ENCODE assay signal across 1 cellular context in the genomic region with DNA sequence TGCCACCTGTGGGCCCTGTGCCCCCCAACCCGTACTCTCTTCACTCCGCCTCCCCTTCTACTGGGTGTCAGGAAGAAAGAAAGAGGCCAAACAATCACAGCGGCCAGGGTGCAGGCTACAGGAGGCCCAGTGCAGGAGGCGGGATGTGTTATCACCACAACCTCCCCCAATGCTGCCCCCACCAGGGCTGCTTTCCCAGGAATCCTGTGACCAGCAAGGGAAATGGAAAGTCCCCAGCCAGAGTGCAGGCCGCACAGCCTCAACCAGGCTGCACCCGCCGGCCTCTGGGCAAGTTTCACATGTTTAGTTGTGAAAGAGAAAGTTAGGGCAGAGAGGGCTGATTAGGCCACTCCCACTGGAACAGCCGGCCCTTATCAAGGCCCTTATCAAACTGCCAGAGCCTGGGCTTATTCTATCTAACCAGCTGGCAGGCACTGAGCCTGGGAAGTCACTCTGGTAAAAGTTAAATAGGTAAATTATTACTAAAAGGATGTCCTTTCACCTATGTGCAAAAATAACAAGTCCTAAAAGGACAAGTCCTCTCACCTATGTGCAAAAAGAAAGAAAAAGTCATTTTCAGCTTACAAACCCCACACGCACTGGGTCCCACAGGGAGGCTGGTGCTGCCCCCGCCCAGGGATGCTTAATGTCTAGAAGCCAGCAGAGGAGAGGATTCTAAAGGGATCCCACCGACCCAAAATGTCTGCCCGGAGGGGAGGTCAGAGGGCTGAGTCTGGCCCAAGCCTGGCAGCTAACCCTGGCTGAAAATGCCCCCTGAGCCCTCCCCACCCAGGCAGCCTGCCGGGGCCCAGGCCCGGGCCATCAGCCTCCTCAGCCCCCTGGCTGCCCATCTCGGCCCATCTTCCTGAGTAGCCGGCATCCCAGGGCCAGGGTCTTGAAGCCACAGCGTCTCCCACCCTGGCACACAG.
TF ChIP-seq lines count a peak whose summit lies in the region.

No MANE protein-coding gene starts in this region.

TF ChIP-seq in HEK293, 187 proteins besides CTCF, POLR2A, EP300 and RAD21 (continued from another document and continues in another):
- no peak for TF ChIP-seq ZNF311 (tag by site-specific recombination; IDR thresholded peaks at IDR 0.05; ENCODE audit: borderline replicate concordance)
- no peak for TF ChIP-seq ZNF791 (tag by site-specific recombination; IDR thresholded peaks at IDR 0.05)
- TF ChIP-seq ZNF626 (tag by site-specific recombination; IDR thresholded peaks at IDR 0.05), result no peak
- peak; percentile 43; the same call in 1 of the 2 replicates for TF ChIP-seq ZBTB20 (tag by site-specific recombination; IDR thresholded peaks at IDR 0.05)
- no peak for TF ChIP-seq ZNF112 (tag by site-specific recombination; IDR thresholded peaks at IDR 0.05)
- TF ChIP-seq GFI1B (tag by site-specific recombination; IDR thresholded peaks at IDR 0.05), result no peak
- TF ChIP-seq ZNF677 (tag by site-specific recombination; IDR thresholded peaks at IDR 0.05), result no peak
- no peak for TF ChIP-seq ZIC2 (tag by site-specific recombination; IDR thresholded peaks at IDR 0.05)
- TF ChIP-seq, protein P1, sequence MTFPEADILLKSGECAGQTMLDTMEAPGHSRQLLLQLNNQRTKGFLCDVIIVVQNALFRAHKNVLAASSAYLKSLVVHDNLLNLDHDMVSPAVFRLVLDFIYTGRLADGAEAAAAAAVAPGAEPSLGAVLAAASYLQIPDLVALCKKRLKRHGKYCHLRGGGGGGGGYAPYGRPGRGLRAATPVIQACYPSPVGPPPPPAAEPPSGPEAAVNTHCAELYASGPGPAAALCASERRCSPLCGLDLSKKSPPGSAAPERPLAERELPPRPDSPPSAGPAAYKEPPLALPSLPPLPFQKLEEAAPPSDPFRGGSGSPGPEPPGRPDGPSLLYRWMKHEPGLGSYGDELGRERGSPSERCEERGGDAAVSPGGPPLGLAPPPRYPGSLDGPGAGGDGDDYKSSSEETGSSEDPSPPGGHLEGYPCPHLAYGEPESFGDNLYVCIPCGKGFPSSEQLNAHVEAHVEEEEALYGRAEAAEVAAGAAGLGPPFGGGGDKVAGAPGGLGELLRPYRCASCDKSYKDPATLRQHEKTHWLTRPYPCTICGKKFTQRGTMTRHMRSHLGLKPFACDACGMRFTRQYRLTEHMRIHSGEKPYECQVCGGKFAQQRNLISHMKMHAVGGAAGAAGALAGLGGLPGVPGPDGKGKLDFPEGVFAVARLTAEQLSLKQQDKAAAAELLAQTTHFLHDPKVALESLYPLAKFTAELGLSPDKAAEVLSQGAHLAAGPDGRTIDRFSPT (tag by site-specific recombination; IDR thresholded peaks at IDR 0.05), result no peak
- TF ChIP-seq, protein P2, sequence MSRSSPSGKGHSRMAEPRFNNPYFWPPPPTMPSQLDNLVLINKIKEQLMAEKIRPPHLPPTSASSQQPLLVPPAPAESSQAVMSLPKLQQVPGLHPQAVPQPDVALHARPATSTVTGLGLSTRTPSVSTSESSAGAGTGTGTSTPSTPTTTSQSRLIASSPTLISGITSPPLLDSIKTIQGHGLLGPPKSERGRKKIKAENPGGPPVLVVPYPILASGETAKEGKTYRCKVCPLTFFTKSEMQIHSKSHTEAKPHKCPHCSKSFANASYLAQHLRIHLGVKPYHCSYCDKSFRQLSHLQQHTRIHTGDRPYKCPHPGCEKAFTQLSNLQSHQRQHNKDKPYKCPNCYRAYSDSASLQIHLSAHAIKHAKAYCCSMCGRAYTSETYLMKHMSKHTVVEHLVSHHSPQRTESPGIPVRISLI (tag by site-specific recombination; IDR thresholded peaks at IDR 0.05), result no peak
- TF ChIP-seq GLIS1 (tag by site-specific recombination; IDR thresholded peaks at IDR 0.05), result peak; percentile 96
- TF ChIP-seq, protein P3, sequence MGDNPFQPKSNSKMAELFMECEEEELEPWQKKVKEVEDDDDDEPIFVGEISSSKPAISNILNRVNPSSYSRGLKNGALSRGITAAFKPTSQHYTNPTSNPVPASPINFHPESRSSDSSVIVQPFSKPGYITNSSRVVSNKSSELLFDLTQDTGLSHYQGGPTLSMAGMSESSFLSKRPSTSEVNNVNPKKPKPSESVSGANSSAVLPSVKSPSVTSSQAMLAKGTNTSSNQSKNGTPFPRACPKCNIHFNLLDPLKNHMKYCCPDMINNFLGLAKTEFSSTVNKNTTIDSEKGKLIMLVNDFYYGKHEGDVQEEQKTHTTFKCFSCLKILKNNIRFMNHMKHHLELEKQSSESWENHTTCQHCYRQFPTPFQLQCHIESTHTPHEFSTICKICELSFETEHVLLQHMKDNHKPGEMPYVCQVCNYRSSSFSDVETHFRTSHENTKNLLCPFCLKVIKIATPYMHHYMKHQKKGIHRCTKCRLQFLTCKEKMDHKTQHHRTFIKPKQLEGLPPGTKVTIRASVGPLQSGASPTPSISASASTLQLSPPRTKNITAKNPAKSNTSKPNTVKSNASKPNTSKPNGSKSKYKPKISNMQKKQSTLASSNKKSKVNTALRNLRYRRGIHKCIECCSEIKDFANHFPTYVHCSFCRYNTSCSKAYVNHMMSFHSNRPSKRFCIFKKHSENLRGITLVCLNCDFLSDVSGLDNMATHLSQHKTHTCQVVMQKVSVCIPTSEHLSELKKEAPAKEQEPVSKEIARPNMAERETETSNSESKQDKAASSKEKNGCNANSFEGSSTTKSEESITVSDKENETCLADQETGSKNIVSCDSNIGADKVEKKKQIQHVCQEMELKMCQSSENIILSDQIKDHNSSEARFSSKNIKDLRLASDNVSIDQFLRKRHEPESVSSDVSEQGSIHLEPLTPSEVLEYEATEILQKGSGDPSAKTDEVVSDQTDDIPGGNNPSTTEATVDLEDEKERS (tag by site-specific recombination; IDR thresholded peaks at IDR 0.05), result no peak
- no peak for TF ChIP-seq GLI4 (tag by site-specific recombination; IDR thresholded peaks at IDR 0.05)
- TF ChIP-seq GLIS2 (tag by site-specific recombination; IDR thresholded peaks at IDR 0.05), result no peak; the same call in 1 of the 2 replicates
- no peak for TF ChIP-seq MYNN (tag by site-specific recombination; IDR thresholded peaks at IDR 0.05; ENCODE audit: borderline replicate concordance)
- TF ChIP-seq ZBTB8A (tag by site-specific recombination; IDR thresholded peaks at IDR 0.05), result peak; percentile 30; the same call in 1 of the 2 replicates
- TF ChIP-seq ZNF184 (tag by site-specific recombination; IDR thresholded peaks at IDR 0.05), result no peak
- TF ChIP-seq, protein P4, sequence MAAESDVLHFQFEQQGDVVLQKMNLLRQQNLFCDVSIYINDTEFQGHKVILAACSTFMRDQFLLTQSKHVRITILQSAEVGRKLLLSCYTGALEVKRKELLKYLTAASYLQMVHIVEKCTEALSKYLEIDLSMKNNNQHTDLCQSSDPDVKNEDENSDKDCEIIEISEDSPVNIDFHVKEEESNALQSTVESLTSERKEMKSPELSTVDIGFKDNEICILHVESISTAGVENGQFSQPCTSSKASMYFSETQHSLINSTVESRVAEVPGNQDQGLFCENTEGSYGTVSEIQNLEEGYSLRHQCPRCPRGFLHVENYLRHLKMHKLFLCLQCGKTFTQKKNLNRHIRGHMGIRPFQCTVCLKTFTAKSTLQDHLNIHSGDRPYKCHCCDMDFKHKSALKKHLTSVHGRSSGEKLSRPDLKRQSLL (tag by site-specific recombination; IDR thresholded peaks at IDR 0.05), result no peak
- TF ChIP-seq ZNF391 (tag by site-specific recombination; IDR thresholded peaks at IDR 0.05; ENCODE audit: borderline replicate concordance, low read depth), result no peak
- no peak for TF ChIP-seq SETDB1 (IDR thresholded peaks at IDR 0.05; ENCODE audit: insufficient read length, low read length)
- TF ChIP-seq ZNF560 (tag by site-specific recombination; IDR thresholded peaks at IDR 0.05; ENCODE audit: borderline replicate concordance), result no peak
- TF ChIP-seq, protein P5, sequence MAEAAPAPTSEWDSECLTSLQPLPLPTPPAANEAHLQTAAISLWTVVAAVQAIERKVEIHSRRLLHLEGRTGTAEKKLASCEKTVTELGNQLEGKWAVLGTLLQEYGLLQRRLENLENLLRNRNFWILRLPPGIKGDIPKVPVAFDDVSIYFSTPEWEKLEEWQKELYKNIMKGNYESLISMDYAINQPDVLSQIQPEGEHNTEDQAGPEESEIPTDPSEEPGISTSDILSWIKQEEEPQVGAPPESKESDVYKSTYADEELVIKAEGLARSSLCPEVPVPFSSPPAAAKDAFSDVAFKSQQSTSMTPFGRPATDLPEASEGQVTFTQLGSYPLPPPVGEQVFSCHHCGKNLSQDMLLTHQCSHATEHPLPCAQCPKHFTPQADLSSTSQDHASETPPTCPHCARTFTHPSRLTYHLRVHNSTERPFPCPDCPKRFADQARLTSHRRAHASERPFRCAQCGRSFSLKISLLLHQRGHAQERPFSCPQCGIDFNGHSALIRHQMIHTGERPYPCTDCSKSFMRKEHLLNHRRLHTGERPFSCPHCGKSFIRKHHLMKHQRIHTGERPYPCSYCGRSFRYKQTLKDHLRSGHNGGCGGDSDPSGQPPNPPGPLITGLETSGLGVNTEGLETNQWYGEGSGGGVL (tag by site-specific recombination; IDR thresholded peaks at IDR 0.05), result peak; percentile 64
- TF ChIP-seq BCL11B (tag by site-specific recombination; IDR thresholded peaks at IDR 0.05; ENCODE audit: low read depth), result no peak
- TF ChIP-seq, protein P6, sequence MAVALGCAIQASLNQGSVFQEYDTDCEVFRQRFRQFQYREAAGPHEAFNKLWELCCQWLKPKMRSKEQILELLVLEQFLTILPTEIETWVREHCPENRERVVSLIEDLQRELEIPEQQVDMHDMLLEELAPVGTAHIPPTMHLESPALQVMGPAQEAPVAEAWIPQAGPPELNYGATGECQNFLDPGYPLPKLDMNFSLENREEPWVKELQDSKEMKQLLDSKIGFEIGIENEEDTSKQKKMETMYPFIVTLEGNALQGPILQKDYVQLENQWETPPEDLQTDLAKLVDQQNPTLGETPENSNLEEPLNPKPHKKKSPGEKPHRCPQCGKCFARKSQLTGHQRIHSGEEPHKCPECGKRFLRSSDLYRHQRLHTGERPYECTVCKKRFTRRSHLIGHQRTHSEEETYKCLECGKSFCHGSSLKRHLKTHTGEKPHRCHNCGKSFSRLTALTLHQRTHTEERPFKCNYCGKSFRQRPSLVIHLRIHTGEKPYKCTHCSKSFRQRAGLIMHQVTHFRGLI (tag by site-specific recombination; IDR thresholded peaks at IDR 0.05), result no peak
- no peak for TF ChIP-seq ZNF10 (tag by site-specific recombination; IDR thresholded peaks at IDR 0.05)
- peak; percentile 40; the same call in 1 of the 2 replicates for TF ChIP-seq ZNF600 (tag by site-specific recombination; IDR thresholded peaks at IDR 0.05)
- no peak for TF ChIP-seq ZNF548 (tag by site-specific recombination; IDR thresholded peaks at IDR 0.05)
- TF ChIP-seq KLF7 (tag by site-specific recombination; IDR thresholded peaks at IDR 0.05; ENCODE audit: borderline replicate concordance), result no peak
- no peak for TF ChIP-seq ZNF544 (tag by site-specific recombination; IDR thresholded peaks at IDR 0.05)
- TF ChIP-seq, protein P7, sequence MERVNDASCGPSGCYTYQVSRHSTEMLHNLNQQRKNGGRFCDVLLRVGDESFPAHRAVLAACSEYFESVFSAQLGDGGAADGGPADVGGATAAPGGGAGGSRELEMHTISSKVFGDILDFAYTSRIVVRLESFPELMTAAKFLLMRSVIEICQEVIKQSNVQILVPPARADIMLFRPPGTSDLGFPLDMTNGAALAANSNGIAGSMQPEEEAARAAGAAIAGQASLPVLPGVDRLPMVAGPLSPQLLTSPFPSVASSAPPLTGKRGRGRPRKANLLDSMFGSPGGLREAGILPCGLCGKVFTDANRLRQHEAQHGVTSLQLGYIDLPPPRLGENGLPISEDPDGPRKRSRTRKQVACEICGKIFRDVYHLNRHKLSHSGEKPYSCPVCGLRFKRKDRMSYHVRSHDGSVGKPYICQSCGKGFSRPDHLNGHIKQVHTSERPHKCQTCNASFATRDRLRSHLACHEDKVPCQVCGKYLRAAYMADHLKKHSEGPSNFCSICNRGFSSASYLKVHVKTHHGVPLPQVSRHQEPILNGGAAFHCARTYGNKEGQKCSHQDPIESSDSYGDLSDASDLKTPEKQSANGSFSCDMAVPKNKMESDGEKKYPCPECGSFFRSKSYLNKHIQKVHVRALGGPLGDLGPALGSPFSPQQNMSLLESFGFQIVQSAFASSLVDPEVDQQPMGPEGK (tag by site-specific recombination; IDR thresholded peaks at IDR 0.05), result peak; percentile 47
- no peak for TF ChIP-seq ZNF76 (tag by site-specific recombination; IDR thresholded peaks at IDR 0.05; ENCODE audit: borderline replicate concordance, low read depth)
- TF ChIP-seq, protein P8, sequence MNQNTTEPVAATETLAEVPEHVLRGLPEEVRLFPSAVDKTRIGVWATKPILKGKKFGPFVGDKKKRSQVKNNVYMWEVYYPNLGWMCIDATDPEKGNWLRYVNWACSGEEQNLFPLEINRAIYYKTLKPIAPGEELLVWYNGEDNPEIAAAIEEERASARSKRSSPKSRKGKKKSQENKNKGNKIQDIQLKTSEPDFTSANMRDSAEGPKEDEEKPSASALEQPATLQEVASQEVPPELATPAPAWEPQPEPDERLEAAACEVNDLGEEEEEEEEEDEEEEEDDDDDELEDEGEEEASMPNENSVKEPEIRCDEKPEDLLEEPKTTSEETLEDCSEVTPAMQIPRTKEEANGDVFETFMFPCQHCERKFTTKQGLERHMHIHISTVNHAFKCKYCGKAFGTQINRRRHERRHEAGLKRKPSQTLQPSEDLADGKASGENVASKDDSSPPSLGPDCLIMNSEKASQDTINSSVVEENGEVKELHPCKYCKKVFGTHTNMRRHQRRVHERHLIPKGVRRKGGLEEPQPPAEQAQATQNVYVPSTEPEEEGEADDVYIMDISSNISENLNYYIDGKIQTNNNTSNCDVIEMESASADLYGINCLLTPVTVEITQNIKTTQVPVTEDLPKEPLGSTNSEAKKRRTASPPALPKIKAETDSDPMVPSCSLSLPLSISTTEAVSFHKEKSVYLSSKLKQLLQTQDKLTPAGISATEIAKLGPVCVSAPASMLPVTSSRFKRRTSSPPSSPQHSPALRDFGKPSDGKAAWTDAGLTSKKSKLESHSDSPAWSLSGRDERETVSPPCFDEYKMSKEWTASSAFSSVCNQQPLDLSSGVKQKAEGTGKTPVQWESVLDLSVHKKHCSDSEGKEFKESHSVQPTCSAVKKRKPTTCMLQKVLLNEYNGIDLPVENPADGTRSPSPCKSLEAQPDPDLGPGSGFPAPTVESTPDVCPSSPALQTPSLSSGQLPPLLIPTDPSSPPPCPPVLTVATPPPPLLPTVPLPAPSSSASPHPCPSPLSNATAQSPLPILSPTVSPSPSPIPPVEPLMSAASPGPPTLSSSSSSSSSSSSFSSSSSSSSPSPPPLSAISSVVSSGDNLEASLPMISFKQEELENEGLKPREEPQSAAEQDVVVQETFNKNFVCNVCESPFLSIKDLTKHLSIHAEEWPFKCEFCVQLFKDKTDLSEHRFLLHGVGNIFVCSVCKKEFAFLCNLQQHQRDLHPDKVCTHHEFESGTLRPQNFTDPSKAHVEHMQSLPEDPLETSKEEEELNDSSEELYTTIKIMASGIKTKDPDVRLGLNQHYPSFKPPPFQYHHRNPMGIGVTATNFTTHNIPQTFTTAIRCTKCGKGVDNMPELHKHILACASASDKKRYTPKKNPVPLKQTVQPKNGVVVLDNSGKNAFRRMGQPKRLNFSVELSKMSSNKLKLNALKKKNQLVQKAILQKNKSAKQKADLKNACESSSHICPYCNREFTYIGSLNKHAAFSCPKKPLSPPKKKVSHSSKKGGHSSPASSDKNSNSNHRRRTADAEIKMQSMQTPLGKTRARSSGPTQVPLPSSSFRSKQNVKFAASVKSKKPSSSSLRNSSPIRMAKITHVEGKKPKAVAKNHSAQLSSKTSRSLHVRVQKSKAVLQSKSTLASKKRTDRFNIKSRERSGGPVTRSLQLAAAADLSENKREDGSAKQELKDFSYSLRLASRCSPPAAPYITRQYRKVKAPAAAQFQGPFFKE (tag by site-specific recombination; IDR thresholded peaks at IDR 0.05; ENCODE audit: borderline replicate concordance), result no peak
- no peak for TF ChIP-seq ZNF354C (tag by site-specific recombination; IDR thresholded peaks at IDR 0.05; ENCODE audit: borderline replicate concordance, low read depth)
- no peak for TF ChIP-seq ZNF776 (tag by site-specific recombination; IDR thresholded peaks at IDR 0.05; ENCODE audit: borderline replicate concordance)
- TF ChIP-seq SCRT1 (tag by site-specific recombination; IDR thresholded peaks at IDR 0.05; ENCODE audit: borderline replicate concordance), result no peak
- no peak for TF ChIP-seq ZSCAN23 (tag by site-specific recombination; IDR thresholded peaks at IDR 0.05)
